In the genomic region with DNA sequence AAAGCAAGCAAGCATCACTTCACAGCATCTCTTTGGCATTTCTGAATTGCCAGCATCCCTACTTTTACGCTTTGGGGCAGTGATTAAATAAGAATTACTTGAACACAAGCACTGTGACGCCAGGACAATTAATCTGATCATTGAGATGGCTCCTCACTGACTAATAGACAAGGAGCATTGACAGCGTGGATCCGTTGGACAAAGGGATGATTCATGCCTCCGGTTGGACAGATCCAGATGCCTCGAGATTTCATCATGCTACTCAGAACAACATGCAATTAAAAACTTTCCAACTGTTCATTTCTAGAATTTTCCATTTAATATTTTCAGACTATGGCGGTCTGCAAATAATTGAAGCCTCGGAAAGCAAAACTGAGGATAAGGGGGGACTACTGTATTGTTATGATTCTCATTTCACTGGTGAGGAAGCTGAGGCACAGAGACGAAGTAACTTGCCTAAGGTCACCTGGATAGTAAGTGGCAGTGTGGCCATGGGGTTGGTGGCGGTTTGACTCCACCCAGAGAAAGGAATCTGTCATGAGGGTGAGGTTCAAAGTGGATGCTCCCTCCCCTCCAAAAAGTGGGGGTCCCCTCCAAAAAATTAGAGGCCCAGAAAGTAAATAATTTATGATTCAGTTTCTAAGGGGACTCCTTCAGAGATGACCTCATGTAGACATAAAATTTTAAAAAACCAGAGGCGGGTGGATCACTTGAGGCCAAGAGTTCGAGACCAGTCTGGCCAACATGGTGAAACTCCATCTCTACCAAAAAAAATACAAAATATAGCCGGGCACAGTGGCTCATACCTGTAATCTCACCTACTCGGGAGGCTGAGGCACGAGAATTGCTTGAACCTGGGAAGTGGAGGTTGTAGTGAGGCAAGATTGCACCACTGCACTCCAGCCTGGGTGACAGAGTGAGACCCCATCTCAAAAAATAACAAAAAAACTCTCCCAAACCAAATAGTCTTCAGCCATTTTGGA, we compare ENCODE assay signal across 15 cellular contexts. TPM values are rescaled to one million over a fixed set of nuclear protein-coding genes. Genes with fewer than 3 reads are reported as not detected.
A peak's percentile ranks its signal among the peaks of the same experiment; 100 is the strongest.
DNase-seq lines count a peak whose midpoint lies in the region; ATAC-seq, FAIRE-seq and TF ChIP-seq lines count a peak whose summit lies in the region.
"Had no signal": no experiment of that assay in that cellular context is flagged by ENCODE, and none has a peak within 500 bp of the region (broad histone marks: within the 10 kb centered on the region; RNA-seq: fewer than 3 reads in every experiment).

No MANE protein-coding gene starts in this region.

- peaks cover 4% of the 10 kb centered on the region for H3K4me1 Mint-ChIP-seq in astrocyte (ENCODE audit: low read depth, unreplicated experiment)

- no peak overlapping the region for H3K9ac ChIP-seq in astrocyte (ENCODE audit: low read length)

- no peak for ATAC-seq in GM21717 (IDR thresholded peaks at IDR 0.05; ENCODE audit: unreplicated experiment)
- ATAC-seq: effector memory CD8-positive, alpha-beta T cell; left cardiac atrium; T-cell had no signal

- peak overlapping the region; percentile 76 for H3K27ac Mint-ChIP-seq in astrocyte (ENCODE audit: unreplicated experiment)
- H3K27ac Mint-ChIP-seq: effector memory CD8-positive, alpha-beta T cell; T-cell had no signal

- H3K79me2 ChIP-seq in astrocyte (ENCODE audit: insufficient read depth, low read length): no peaks in the 10 kb centered on the region

- no peak overlapping the region for H2AFZ ChIP-seq in astrocyte (ENCODE audit: low read depth, low read length)

- no peak for TF ChIP-seq CTCF in astrocyte (IDR thresholded peaks at IDR 0.05; ENCODE audit: insufficient read depth, low read depth, low read length)

- TF ChIP-seq POLR2A in H54 (IDR thresholded peaks at IDR 0.05; ENCODE audit: low read depth, low read length): no peak

- H3K9me3 ChIP-seq in astrocyte (ENCODE audit: insufficient read depth, low read depth, low read length) (no peaks in the 10 kb centered on the region), small intestine (ENCODE audit: control insufficient read depth, low read depth) (no peaks in the 10 kb centered on the region)

- H3K9me3 Mint-ChIP-seq in astrocyte (ENCODE audit: unreplicated experiment): peaks cover 2% of the 10 kb centered on the region
- H3K9me3 Mint-ChIP-seq: effector memory CD8-positive, alpha-beta T cell; T-cell had no signal

- H3K4me3 ChIP-seq in astrocyte (ENCODE audit: insufficient read depth, low read depth, low read length) (no peak overlapping the region), small intestine (ENCODE audit: low read depth in 1 of 2, low read length in 2 of 2) (no peak overlapping the region)

- no peaks in the 10 kb centered on the region for H3K36me3 ChIP-seq in astrocyte (ENCODE audit: insufficient read depth, low read length)
- no peaks in the 10 kb centered on the region for H3K36me3 ChIP-seq in small intestine (ENCODE audit: control insufficient read depth in 2 of 2, insufficient read depth in 2 of 2, low read length in 2 of 2)

- H3K4me2 ChIP-seq in astrocyte (ENCODE audit: low read length): no peak overlapping the region

- peaks cover 11% of the 10 kb centered on the region for H3K4me1 ChIP-seq in astrocyte (ENCODE audit: insufficient read depth, low read length)
- H3K4me1 ChIP-seq in small intestine (ENCODE audit: control insufficient read depth in 2 of 2, insufficient read depth in 1 of 2, low read depth in 1 of 2, low read length in 1 of 2): no peaks in the 10 kb centered on the region

- in situ Hi-C loops in ACHN (cut with HindIII; ENCODE audit: low pct_ligation_motif_present, low pct_unique_long_range_greater_than_20kb, low sequenced_read_pairs): no loop called here

- H3K27ac ChIP-seq in astrocyte (ENCODE audit: low read depth, low read length) (no peak overlapping the region), small intestine (ENCODE audit: low read depth in 1 of 2, low read length in 1 of 2) (no peak overlapping the region)
- H3K27ac ChIP-seq: C4-2B had no signal

- no peaks in the 10 kb centered on the region for H3K27me3 ChIP-seq in astrocyte (ENCODE audit: insufficient read depth, low read length)
- no peaks in the 10 kb centered on the region for H3K27me3 ChIP-seq in small intestine (ENCODE audit: control insufficient read depth in 2 of 2, insufficient read depth in 2 of 2, low read length in 2 of 2)

- FAIRE-seq in astrocyte (lab: Jason Lieb, UNC): peak; percentile 54
- FAIRE-seq in H54 (lab: Jason Lieb, UNC): no peak
- FAIRE-seq in small intestine (lab: Jason Lieb, UNC): no peak

- 75 to 86% (median 77%) methylated on average over 15 of the region's 15 CpGs for WGBS in small intestine, 3 donors

- H4K20me1 ChIP-seq in astrocyte (ENCODE audit: insufficient read depth, low read length): no peaks in the 10 kb centered on the region

- DNase-seq in ACHN (peak; percentile 22), HPDE6-E6E7 (ENCODE audit: extremely low spot score) (peak; percentile 60), astrocyte (ENCODE audit: low read depth) (peak; percentile 63), head of caudate nucleus (peak in 23 of 42 donors; percentile 11 to 76 (median 45)), NCI-H526 (lab: John Stamatoyannopoulos, UW) (no peak), H54 (ENCODE audit: insufficient read length, low spot score) (no peak), small intestine (no peak)
- DNase-seq: effector memory CD8-positive, alpha-beta T cell; left cardiac atrium; NCI-H1048; stimulated activated CD4-positive, alpha-beta T cell treated with anti-CD3 and anti-CD28 coated beads, Interleukin-2, amount 100 ng/mL, for 48 hours; T-cell had no signal

- intact Hi-C loops in head of caudate nucleus (cut with DNase I): no loop called here

- no peak overlapping the region for H3K4me3 Mint-ChIP-seq in astrocyte (ENCODE audit: unreplicated experiment)
- H3K4me3 Mint-ChIP-seq: effector memory CD8-positive, alpha-beta T cell; T-cell had no signal

- H3K27me3 Mint-ChIP-seq in astrocyte (ENCODE audit: low read depth, unreplicated experiment): peaks cover 9% of the 10 kb centered on the region

- no peaks in the 10 kb centered on the region for H3K36me3 Mint-ChIP-seq in astrocyte (ENCODE audit: low read depth, unreplicated experiment)
- H3K36me3 Mint-ChIP-seq: T-cell had no signal

RNA-seq across cellular contexts. Expression of a gene that starts 12.3 kb away (rescaled TPM):
- not detected in 2 replicates for total RNA-seq in astrocyte
- under 1 TPM in 1 of 3 donors, not detected in 2; 0.12 TPM for polyA plus RNA-seq in small intestine
- total RNA-seq: activated CD8-positive, alpha-beta memory T cell treated with anti-CD3 and anti-CD28 coated beads for 36 hours; T-cell had no signal

Comparison
In these comparisons a context has a peak if more than half of its experiments do, and no peak if none do; other contexts are left out.
1. DNase-seq: peak in ACHN (single experiment), HPDE6-E6E7 (single experiment), astrocyte (single experiment) and head of caudate nucleus (23 of 42); none in NCI-H526 (0 of 2), H54 (single experiment) and small intestine (single experiment).